ENCODE assay signal across 12 cellular contexts in genomic region chr14:105582639-105583038, GRCh38. TPM values are rescaled to one million over a fixed set of nuclear protein-coding genes. Genes with fewer than 3 reads are reported as not detected.
A peak's percentile ranks its signal among the peaks of the same experiment; 100 is the strongest.
DNase-seq lines count a peak whose midpoint lies in the region; ATAC-seq, FAIRE-seq and TF ChIP-seq lines count a peak whose summit lies in the region.
"Had no signal": no experiment of that assay in that cellular context is flagged by ENCODE, and none has a peak within 500 bp of the region (broad histone marks: within the 10 kb centered on the region; RNA-seq: fewer than 3 reads in every experiment).

No MANE protein-coding gene starts in this region.

- no peaks in the 10 kb centered on the region for H3K4me1 Mint-ChIP-seq in osteocyte (ENCODE audit: unreplicated experiment)

- no peak overlapping the region for H3K27ac Mint-ChIP-seq in osteocyte (ENCODE audit: unreplicated experiment)
- H3K27ac Mint-ChIP-seq: activated naive CD8-positive, alpha-beta T cell had no signal

- in situ Hi-C loops in KBM-7 (cut with MboI; ENCODE audit: low pct_unique_long_range_greater_than_20kb, low sequenced_read_pairs): no loop called here

- TF ChIP-seq CTCF in osteocyte (IDR thresholded peaks at IDR 0.05): no peak

- FAIRE-seq in GM12892 (lab: Jason Lieb, UNC): peak; percentile 100
- FAIRE-seq: islet of Langerhans had no signal

- H3K4me3 Mint-ChIP-seq in osteocyte (ENCODE audit: unreplicated experiment): no peak overlapping the region
- H3K4me3 Mint-ChIP-seq: activated naive CD8-positive, alpha-beta T cell had no signal

- H3K27me3 Mint-ChIP-seq in osteocyte (ENCODE audit: unreplicated experiment): no peaks in the 10 kb centered on the region
- H3K27me3 Mint-ChIP-seq: activated naive CD8-positive, alpha-beta T cell had no signal

- DNase-seq in GM12892 (ENCODE audit: insufficient read length): peak; percentile 33
- DNase-seq in NAMALWA (ENCODE audit: low spot score): peak; percentile 22
- peak; percentile 81 for DNase-seq in osteocyte (ENCODE audit: extremely low spot score, unreplicated experiment)
- no peak for DNase-seq in AML-193 (lab: John Stamatoyannopoulos, UW)
- no peak for DNase-seq in KBM-7
- DNase-seq: DMS79, NCI-H2081 treated with DMSO at 0.1 percent for 48 hours, uterus had no signal

- peak; percentile 53 for ATAC-seq in esophagus mucosa
- no peak for ATAC-seq in GM21825 (IDR thresholded peaks at IDR 0.05; ENCODE audit: unreplicated experiment)

- peak; percentile 46; the same call in 1 of the 2 replicates for TF ChIP-seq POLR2A in GM12892 (IDR thresholded peaks at IDR 0.05; ENCODE audit: low read depth, low read length)

- peaks cover 18% of the 10 kb centered on the region for H3K9me3 Mint-ChIP-seq in osteocyte (ENCODE audit: unreplicated experiment)

- no peaks in the 10 kb centered on the region for H3K36me3 Mint-ChIP-seq in osteocyte (ENCODE audit: unreplicated experiment)
- H3K36me3 Mint-ChIP-seq: activated naive CD8-positive, alpha-beta T cell had no signal

RNA-seq across cellular contexts. Expression of gene TMEM121, which starts 56.3 kb away (rescaled TPM):
- not detected for polyA plus RNA-seq in GM12892 (2012; ENCODE audit: missing spikeins)
- total RNA-seq in esophagus mucosa (0.48 TPM), osteocyte (3.3 and 3.6 TPM in 2 replicates)

Comparison
In these comparisons a context has a peak if more than half of its experiments do, and no peak if none do; other contexts are left out.
1. DNase-seq: peak in GM12892 (single experiment), NAMALWA (single experiment) and osteocyte (single experiment); none in AML-193 (0 of 2) and KBM-7 (single experiment).